Comparison of ENCODE assay signal across 1 cellular context in genomic region chr3:27844052-27844675, GRCh38.
TF ChIP-seq lines count a peak whose summit lies in the region.

No MANE protein-coding gene starts in this region.

TF ChIP-seq in GM12878, 131 proteins besides CTCF, POLR2A, EP300 and RAD21 (continued from another document):
- TF ChIP-seq DPF2 (IDR thresholded peaks at IDR 0.05) (peak; percentile 49; the same call in 1 of the 2 replicates), MLLT1 (IDR thresholded peaks at IDR 0.05) (no peak), RELA (IDR thresholded peaks at IDR 0.05; ENCODE audit: borderline replicate concordance, partially characterized antibody) (no peak)
